In the genomic region with DNA sequence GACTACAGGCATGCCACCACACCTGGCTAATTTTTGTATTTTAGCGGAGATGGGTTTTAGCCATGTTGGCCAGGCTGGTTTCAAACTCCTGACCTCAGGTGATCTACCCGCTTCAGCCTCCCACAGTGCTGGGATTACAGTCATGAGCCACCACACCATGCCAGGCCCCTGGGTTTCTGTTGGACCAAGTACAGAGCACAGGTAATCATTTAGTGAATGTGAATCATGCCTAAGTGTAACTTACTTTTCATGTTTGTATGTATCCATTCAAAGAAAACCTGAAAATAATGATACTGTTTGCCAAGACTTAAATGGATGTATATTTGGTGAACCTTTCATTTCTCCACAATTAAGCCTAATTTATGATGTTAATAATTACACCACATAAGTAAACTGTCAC, we compare ENCODE assay signal across 24 cellular contexts.
A peak's percentile ranks its signal among the peaks of the same experiment; 100 is the strongest.
DNase-seq lines count a peak whose midpoint lies in the region; ATAC-seq and TF ChIP-seq lines count a peak whose summit lies in the region.
"Had no signal": no experiment of that assay in that cellular context is flagged by ENCODE, and none has a peak within 500 bp of the region (broad histone marks: within the 10 kb centered on the region; RNA-seq: fewer than 3 reads in every experiment).

No MANE protein-coding gene starts in this region.

- no peak overlapping the region for H3K9ac ChIP-seq in endodermal cell (ENCODE audit: extremely low read depth, low read length, poor library complexity, severe bottlenecking)
- H3K9ac ChIP-seq: BLaER1 treated with 17β-estradiol and CSF1 and Interleukin-3, amounts not matched to agents 10 nM and 100 nM had no signal

- ATAC-seq in foreskin keratinocyte, result peak; percentile 66
- ATAC-seq: GM23338, HepG2, Panc1 had no signal

- 98 to 100% methylated on average over 2 of the region's 2 CpGs for WGBS in endodermal cell (ENCODE audit: insufficient coverage in 1 of 2, insufficient read length in 1 of 2), 2 experiments

- H3K9me3 ChIP-seq in endodermal cell (ENCODE audit: control insufficient read depth, low read length), result peaks cover 8% of the 10 kb centered on the region
- H3K9me3 ChIP-seq: A549, HAP-1 had no signal

- H3K27me3 ChIP-seq in endodermal cell (ENCODE audit: control insufficient read depth, insufficient read depth, low read length, poor library complexity, severe bottlenecking) (no peaks in the 10 kb centered on the region), foreskin keratinocyte (no peaks in the 10 kb centered on the region)
- H3K27me3 ChIP-seq: BLaER1 treated with 17β-estradiol and CSF1 and Interleukin-3, amounts not matched to agents 10 nM and 100 nM had no signal

- DNase-seq in NCI-H69 (lab: John Stamatoyannopoulos, UW) (peak; percentile 83), endodermal cell (no peak), foreskin keratinocyte (peak; percentile 44 to 73), NCI-H128 (lab: John Stamatoyannopoulos, UW; ENCODE audit: unreplicated experiment) (no peak), DMS153 (lab: John Stamatoyannopoulos, UW) (no peak)
- DNase-seq in activated CD4-positive, CD25-positive, alpha-beta regulatory T cell (lab: John Stamatoyannopoulos, UW), result no peak
- DNase-seq in activated CD4-positive, alpha-beta T cell treated with anti-CD3 and anti-CD28 coated beads, Interleukin-2, amount 50 U/mL, for 4 hours, result no peak
- DNase-seq: AML-193; CD4-positive, alpha-beta T cell; HFFc6; Karpas-422; NCI-H1092; NCI-H146; NCI-H1930; NCI-H446 treated with DMSO at 0.1 percent for 48 hours; NCI-H526 treated with DMSO at 0.1 percent for 48 hours; SIG-M5 had no signal

- H3K36me3 ChIP-seq in endodermal cell (ENCODE audit: control insufficient read depth, insufficient read depth, low read length), result peaks cover 56% of the 10 kb centered on the region
- H3K36me3 ChIP-seq: HAP-1 had no signal

- H3K4me1 Mint-ChIP-seq in endodermal cell, result no peaks in the 10 kb centered on the region

- H3K4me3 Mint-ChIP-seq in endodermal cell, result no peak overlapping the region
- H3K4me3 Mint-ChIP-seq: CD4-positive, alpha-beta T cell; GM23338; HFFc6 had no signal

- peak overlapping the region; percentile 13 for H3K27ac Mint-ChIP-seq in endodermal cell
- H3K27ac Mint-ChIP-seq: CD4-positive, alpha-beta T cell; HFFc6 had no signal

- peaks cover 69% of the 10 kb centered on the region for H3K36me3 Mint-ChIP-seq in endodermal cell (ENCODE audit: low read depth)

- peaks cover 18% of the 10 kb centered on the region for H3K9me3 Mint-ChIP-seq in endodermal cell
- H3K9me3 Mint-ChIP-seq: CD4-positive, alpha-beta T cell; HFFc6 had no signal

- H3K4me1 ChIP-seq in endodermal cell (ENCODE audit: control insufficient read depth, insufficient read depth, low read length), result no peaks in the 10 kb centered on the region
- H3K4me1 ChIP-seq in foreskin keratinocyte, result peaks cover 36% of the 10 kb centered on the region
- H3K4me1 ChIP-seq: A549; BLaER1 treated with 17β-estradiol and CSF1 and Interleukin-3, amounts not matched to agents 10 nM and 100 nM; HAP-1 had no signal

- H3K27ac ChIP-seq in endodermal cell (ENCODE audit: low read depth, low read length), result no peak overlapping the region
- H3K27ac ChIP-seq in foreskin keratinocyte, result peak overlapping the region; percentile 85
- H3K27ac ChIP-seq: BLaER1 treated with 17β-estradiol and CSF1 and Interleukin-3, amounts not matched to agents 10 nM and 100 nM; SK-N-MC had no signal

- no peak for TF ChIP-seq CTCF in endodermal cell (conservative IDR thresholded peaks at IDR 0.05)
- no peak for TF ChIP-seq CTCF in foreskin keratinocyte (conservative IDR thresholded peaks at IDR 0.05)

- no peaks in the 10 kb centered on the region for H3K27me3 Mint-ChIP-seq in endodermal cell (ENCODE audit: insufficient read depth)
- H3K27me3 Mint-ChIP-seq: CD4-positive, alpha-beta T cell had no signal

- no peak overlapping the region for H3K4me3 ChIP-seq in endodermal cell (ENCODE audit: low read length)
- H3K4me3 ChIP-seq: A549; BLaER1 treated with 17β-estradiol and CSF1 and Interleukin-3, amounts not matched to agents 10 nM and 100 nM; GM23338; HAP-1; SK-N-MC had no signal

Comparison
In these comparisons a context has a peak if more than half of its experiments do, and no peak if none do; other contexts are left out.
1. DNase-seq: peak in NCI-H69 (single experiment) and foreskin keratinocyte (2 of 2); none in endodermal cell (single experiment), NCI-H128 (single experiment), activated CD4-positive, CD25-positive, alpha-beta regulatory T cell (0 of 4), activated CD4-positive, alpha-beta T cell treated with anti-CD3 and anti-CD28 coated beads, Interleukin-2, amount 50 U/mL, for 4 hours (0 of 2) and DMS153 (single experiment).